8 cellular contexts compared by ENCODE assay signal in the genomic region with DNA sequence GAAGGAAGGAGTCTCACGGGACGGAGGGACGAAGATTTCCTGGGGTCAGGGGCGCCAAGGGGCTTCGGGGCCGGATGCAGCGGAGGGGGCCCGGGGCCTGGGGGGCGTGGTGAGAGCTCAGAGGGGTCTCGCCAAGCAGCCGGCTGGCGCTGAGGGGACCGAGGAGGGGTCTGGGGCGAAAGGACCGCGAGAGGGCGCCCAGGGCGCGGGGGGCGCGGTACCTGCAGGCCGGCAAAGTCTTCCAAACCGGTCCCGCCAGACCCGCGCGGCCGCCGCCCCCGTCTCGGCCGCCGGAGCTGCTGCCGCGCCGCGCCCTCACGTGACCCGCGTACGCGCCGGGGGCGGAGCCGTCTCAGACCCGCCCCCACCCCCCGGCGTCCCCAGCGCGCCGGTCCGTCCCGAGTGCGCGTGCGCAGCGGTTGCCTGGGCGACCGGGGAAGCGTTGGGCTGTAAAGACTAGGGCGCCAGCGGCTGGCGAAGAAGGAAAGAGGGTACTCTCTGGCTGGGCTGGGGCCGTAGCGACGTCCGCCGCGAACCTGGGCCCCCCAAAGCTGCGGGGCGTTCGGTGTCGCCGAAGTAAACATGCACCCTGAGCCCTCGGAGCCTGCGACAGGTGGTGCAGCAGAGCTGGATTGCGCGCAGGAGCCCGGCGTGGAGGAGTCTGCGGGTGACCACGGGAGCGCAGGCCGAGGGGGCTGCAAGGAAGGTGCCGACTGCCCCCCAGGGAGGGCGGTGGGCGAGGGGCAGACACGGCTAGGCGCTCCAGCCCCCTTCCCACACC. TPM values are rescaled to one million over a fixed set of nuclear protein-coding genes. Genes with fewer than 3 reads are reported as not detected.
A peak's percentile ranks its signal among the peaks of the same experiment; 100 is the strongest.
DNase-seq lines count a peak whose midpoint lies in the region; ATAC-seq and TF ChIP-seq lines count a peak whose summit lies in the region.

Gene DNAAF1, plus strand, starts transcription at position 450 of the 781 bp plus-strand sequence. Its CDS starts 133 bp downstream, at position 583.
Gene HSDL1, minus strand, starts transcription at position 319 of the 781 bp plus-strand sequence. CDS start 13,856 bp downstream, outside the sequence.

- H3K79me2 ChIP-seq in DOHH2 (ENCODE audit: control insufficient read depth, low read length): peaks cover 29% of the 10 kb centered on the region

- peak; percentile 83 for ATAC-seq in GM21717 (IDR thresholded peaks at IDR 0.05; ENCODE audit: unreplicated experiment)
- ATAC-seq in RWPE2 (ENCODE audit: low read depth): peak; percentile 78
- ATAC-seq in foreskin keratinocyte: peak; percentile 79

- H3F3A ChIP-seq in DOHH2 (ENCODE audit: control insufficient read depth, insufficient read depth): no peaks in the 10 kb centered on the region

- H3K36me3 ChIP-seq in DOHH2 (ENCODE audit: control insufficient read depth, low read length): no peaks in the 10 kb centered on the region
- no peaks in the 10 kb centered on the region for H3K36me3 ChIP-seq in RWPE2 (ENCODE audit: low read depth)
- H3K36me3 ChIP-seq in neuron (ENCODE audit: insufficient read depth, low read length): no peaks in the 10 kb centered on the region
- H3K36me3 ChIP-seq in stomach: no peaks in the 10 kb centered on the region

- no peaks in the 10 kb centered on the region for H3K9me2 ChIP-seq in DOHH2 (replicated peaks; ENCODE audit: control insufficient read depth, low read length)

- H3K4me3 ChIP-seq in DOHH2 (ENCODE audit: low read length): peak within 1 kb of the TSS; percentile 99
- peak within 1 kb of the TSS; percentile 75 for H3K4me3 ChIP-seq in Jurkat, Clone E6-1 (ENCODE audit: low read length)
- H3K4me3 ChIP-seq in RWPE2 (ENCODE audit: severe bottlenecking): peak within 1 kb of the TSS; percentile 60
- peak within 1 kb of the TSS; percentile 84 for H3K4me3 ChIP-seq in neuron (ENCODE audit: low read length)
- H3K4me3 ChIP-seq in stomach: peak within 1 kb of the TSS; percentile 97 to 98 (median 98)

- DNase-seq in Jurkat, Clone E6-1 (ENCODE audit: low read depth, low spot score): peak; percentile 70
- DNase-seq in RWPE2 (ENCODE audit: low spot score) (no peak), foreskin keratinocyte (peak; percentile 35 to 63), stomach (peak; percentile 95)
- DNase-seq in activated effector memory CD4-positive, alpha-beta T cell treated with anti-CD3 and anti-CD28 coated beads, Interleukin-2, amount 50 U/mL, for 16 hours: peak; percentile 98

- H3K4me1 ChIP-seq in DOHH2 (ENCODE audit: control insufficient read depth, low read length) (peaks cover 18% of the 10 kb centered on the region), RWPE2 (ENCODE audit: insufficient read depth, poor library complexity, severe bottlenecking) (no peaks in the 10 kb centered on the region), foreskin keratinocyte (peaks cover 5% of the 10 kb centered on the region), neuron (ENCODE audit: insufficient read depth, low read length) (peaks cover 3% of the 10 kb centered on the region), stomach (peaks cover 15 to 20% (median 17%) of the 10 kb centered on the region in 4 donors)

- intact Hi-C loops in stomach (cut with DNase I; ENCODE audit: low total_unique reads): no loop called here

- peaks cover 4% of the 10 kb centered on the region; the same call in 1 of the 2 replicates for H3K27me3 ChIP-seq in DOHH2 (ENCODE audit: control insufficient read depth, low read length)
- no peaks in the 10 kb centered on the region for H3K27me3 ChIP-seq in RWPE2 (ENCODE audit: insufficient read depth, poor library complexity, severe bottlenecking)
- peaks cover 3% of the 10 kb centered on the region for H3K27me3 ChIP-seq in foreskin keratinocyte
- peaks cover 5% of the 10 kb centered on the region for H3K27me3 ChIP-seq in neuron (ENCODE audit: insufficient read depth, low read length)
- no peaks in the 10 kb centered on the region for H3K27me3 ChIP-seq in stomach

- peak within 1 kb of the TSS; percentile 99 for H2AFZ ChIP-seq in neuron (ENCODE audit: low read depth, low read length)

- TF ChIP-seq EP300 in stomach (IDR thresholded peaks at IDR 0.05): no peak

- peak; percentile 21 for TF ChIP-seq CTCF in DOHH2 (IDR thresholded peaks at IDR 0.05; ENCODE audit: low read depth, low read length, poor library complexity, severe bottlenecking)
- peak; percentile 23 for TF ChIP-seq CTCF in RWPE2 (IDR thresholded peaks at IDR 0.05; ENCODE audit: poor library complexity, severe bottlenecking)
- peak; percentile 34 for TF ChIP-seq CTCF in foreskin keratinocyte (conservative IDR thresholded peaks at IDR 0.05)
- TF ChIP-seq CTCF in stomach (IDR thresholded peaks at IDR 0.05): no peak

- TF ChIP-seq POLR2A in stomach (IDR thresholded peaks at IDR 0.05): no peak

- H3K9me3 ChIP-seq in DOHH2 (ENCODE audit: control insufficient read depth, insufficient read depth, low read length): no peaks in the 10 kb centered on the region
- no peaks in the 10 kb centered on the region for H3K9me3 ChIP-seq in RWPE2 (ENCODE audit: severe bottlenecking)
- peaks cover 4% of the 10 kb centered on the region for H3K9me3 ChIP-seq in neuron (ENCODE audit: low read length)
- H3K9me3 ChIP-seq in stomach: no peaks in the 10 kb centered on the region

- H4K20me1 ChIP-seq in DOHH2 (ENCODE audit: control insufficient read depth, insufficient read depth, low read depth, low read length): peaks cover 5% of the 10 kb centered on the region; the same call in 1 of the 2 replicates

- peak within 1 kb of the TSS; percentile 94 for H3K4me2 ChIP-seq in DOHH2 (ENCODE audit: low read length)

- H3K27ac ChIP-seq in DOHH2 (ENCODE audit: low read depth, low read length): peak within 1 kb of the TSS; percentile 44
- H3K27ac ChIP-seq in RWPE2 (ENCODE audit: poor library complexity, severe bottlenecking): no peak within 1 kb of the TSS
- H3K27ac ChIP-seq in foreskin keratinocyte: no peak within 1 kb of the TSS
- peak within 1 kb of the TSS; percentile 66 to 90 (median 81) for H3K27ac ChIP-seq in stomach

- WGBS in stomach, 5 donors: 0 to 1% (median 1%) methylated on average over 35 to 89 of the region's 89 CpGs

RNA-seq across cellular contexts. Expression of gene DNAAF1, which starts in this region (rescaled TPM):
- not detected for polyA plus RNA-seq in Jurkat, Clone E6-1 (2012; ENCODE audit: insufficient read depth, insufficient read length)
- total RNA-seq in foreskin keratinocyte (not detected in 2 replicates), stomach (10 to 100 TPM in 1 of 5 donors, 1 to 10 TPM in 1, under 1 TPM in 1, not detected in 2; 0.37 to 11.4 (median 6.2) TPM)
- polyA plus RNA-seq in foreskin keratinocyte (not detected in 2 replicates), stomach (1 to 10 TPM in 2 of 3 donors, not detected in 1; 1.2 to 1.4 TPM)

RNA-seq across cellular contexts. Expression of gene HSDL1, which starts in this region (rescaled TPM):
- 57.0 TPM for polyA plus RNA-seq in Jurkat, Clone E6-1 (2012; ENCODE audit: insufficient read depth, insufficient read length)
- total RNA-seq in foreskin keratinocyte (13.6 and 15.7 TPM in 2 replicates), stomach (100 to 1,000 TPM in 1 of 5 donors, 10 to 100 TPM in 3, 1 to 10 TPM in 1; 7.2 to 374 (median 16.5) TPM)
- polyA plus RNA-seq in foreskin keratinocyte (7.8 and 8.1 TPM in 2 replicates), stomach (1 to 10 TPM; 7.5 to 7.9 (median 7.8) TPM)

Comparison
In these comparisons a context has a peak if more than half of its experiments do, and no peak if none do; other contexts are left out.
1. H3K27ac ChIP-seq: peak in DOHH2 (single experiment) and stomach (5 of 5); none in RWPE2 (single experiment) and foreskin keratinocyte (single experiment).
2. CTCF ChIP-seq: peak in DOHH2 (single experiment), RWPE2 (single experiment) and foreskin keratinocyte (single experiment); none in stomach (0 of 7).
3. Peak in every context shown above with its lines, with median percentiles within 50 percentile points of each other: H3K4me3 ChIP-seq and ATAC-seq.